15 cellular contexts compared by ENCODE assay signal in genomic region chr22:46588279-46589140, GRCh38. TPM values are rescaled to one million over a fixed set of nuclear protein-coding genes. Genes with fewer than 3 reads are reported as not detected.
DNase-seq lines count a peak whose midpoint lies in the region; ATAC-seq lines count a peak whose summit lies in the region.
"Had no signal": no experiment of that assay in that cellular context is flagged by ENCODE, and none has a peak within 500 bp of the region (broad histone marks: within the 10 kb centered on the region; RNA-seq: fewer than 3 reads in every experiment).

No MANE protein-coding gene starts in this region.

- H3K27ac ChIP-seq in right cardiac atrium (ENCODE audit: low read length), result peak overlapping the region; percentile 78
- H3K27ac ChIP-seq: SJCRH30 had no signal

- no peak for DNase-seq in T-helper 1 cell
- DNase-seq in T-helper 17 cell, result no peak
- peak in 2 of 3 donors; percentile 66 to 87 for DNase-seq in right cardiac atrium
- no peak for DNase-seq in activated naive CD4-positive, alpha-beta T cell treated with anti-CD3 and anti-CD28 coated beads for 36 hours
- DNase-seq in NCI-H226, result no peak
- DNase-seq: 8988T, NCI-H1436 treated with DMSO at 0.1 percent for 48 hours, NCI-H526 treated with DMSO at 0.1 percent for 48 hours, SJCRH30 had no signal

- peak overlapping the region; percentile 21 for H3K4me3 Mint-ChIP-seq in T-helper 1 cell treated with Interleukin-12 subunit alpha and Interleukin-12 subunit beta and Interleukin-4 antibody, amounts not matched to agents 30 μg/mL and 1 μg/mL, for 36 hours
- peak overlapping the region; percentile 82 for H3K4me3 Mint-ChIP-seq in T-helper 17 cell
- H3K4me3 Mint-ChIP-seq in stimulated activated memory B cell treated with anti-CD40 and anti-IgM and Interleukin-4, amounts not matched to agents 10 μg/mL and 1 μg/mL and 100 μg/mL, for 72 hours, result peak overlapping the region; percentile 79
- no peak overlapping the region for H3K4me3 Mint-ChIP-seq in activated naive CD4-positive, alpha-beta T cell treated with anti-CD3 and anti-CD28 coated beads for 36 hours
- H3K4me3 Mint-ChIP-seq: nephron, type B pancreatic cell had no signal

- H3K4me1 ChIP-seq in right cardiac atrium (ENCODE audit: control insufficient read depth, insufficient read depth, low read length), result peaks cover 16% of the 10 kb centered on the region
- H3K4me1 ChIP-seq: SJCRH30 had no signal

- H3K4me1 Mint-ChIP-seq in T-helper 1 cell treated with Interleukin-12 subunit alpha and Interleukin-12 subunit beta and Interleukin-4 antibody, amounts not matched to agents 30 μg/mL and 1 μg/mL, for 36 hours (ENCODE audit: low read depth), result peaks cover 31% of the 10 kb centered on the region
- H3K4me1 Mint-ChIP-seq in T-helper 17 cell, result peaks cover 26% of the 10 kb centered on the region
- H3K4me1 Mint-ChIP-seq in stimulated activated memory B cell treated with anti-CD40 and anti-IgM and Interleukin-4, amounts not matched to agents 10 μg/mL and 1 μg/mL and 100 μg/mL, for 72 hours, result peaks cover 90% of the 10 kb centered on the region
- H3K4me1 Mint-ChIP-seq in activated naive CD4-positive, alpha-beta T cell treated with anti-CD3 and anti-CD28 coated beads for 36 hours (ENCODE audit: low read depth), result peaks cover 32% of the 10 kb centered on the region

- H3K9me3 ChIP-seq in T-helper 17 cell (ENCODE audit: control insufficient read depth, low read length, poor library complexity, severe bottlenecking) (no peaks in the 10 kb centered on the region), right cardiac atrium (ENCODE audit: control insufficient read depth, low read length) (no peaks in the 10 kb centered on the region)
- H3K9me3 ChIP-seq: SJCRH30 had no signal

- no peaks in the 10 kb centered on the region for H3K9me3 Mint-ChIP-seq in T-helper 1 cell treated with Interleukin-12 subunit alpha and Interleukin-12 subunit beta and Interleukin-4 antibody, amounts not matched to agents 30 μg/mL and 1 μg/mL, for 36 hours
- H3K9me3 Mint-ChIP-seq in stimulated activated memory B cell treated with anti-CD40 and anti-IgM and Interleukin-4, amounts not matched to agents 10 μg/mL and 1 μg/mL and 100 μg/mL, for 72 hours, result no peaks in the 10 kb centered on the region
- no peaks in the 10 kb centered on the region for H3K9me3 Mint-ChIP-seq in activated naive CD4-positive, alpha-beta T cell treated with anti-CD3 and anti-CD28 coated beads for 36 hours
- H3K9me3 Mint-ChIP-seq: nephron, type B pancreatic cell had no signal

- intact Hi-C loops in right cardiac atrium (cut with DNase I), result no loop called here
- intact Hi-C loops in activated naive CD4-positive, alpha-beta T cell treated with anti-CD3 and anti-CD28 coated beads for 36 hours (cut with micrococcal nuclease), result loop anchor here (5.0 kb wide), 1 partner anchor 84 kb away; no protein-coding TSS in a partner anchor

- ATAC-seq in T-helper 17 cell, result no peak
- ATAC-seq in right cardiac atrium, result peak; percentile 5 to 34
- no peak for ATAC-seq in stimulated activated memory B cell treated with anti-CD40 and anti-IgM and Interleukin-4, amounts not matched to agents 10 μg/mL and 1 μg/mL and 100 μg/mL, for 72 hours
- no peak for ATAC-seq in HG03159 (IDR thresholded peaks at IDR 0.05; ENCODE audit: unreplicated experiment)

- H3K36me3 Mint-ChIP-seq in T-helper 1 cell treated with Interleukin-12 subunit alpha and Interleukin-12 subunit beta and Interleukin-4 antibody, amounts not matched to agents 30 μg/mL and 1 μg/mL, for 36 hours (ENCODE audit: low read depth), result no peaks in the 10 kb centered on the region
- no peaks in the 10 kb centered on the region for H3K36me3 Mint-ChIP-seq in T-helper 17 cell (ENCODE audit: low read depth)
- H3K36me3 Mint-ChIP-seq in stimulated activated memory B cell treated with anti-CD40 and anti-IgM and Interleukin-4, amounts not matched to agents 10 μg/mL and 1 μg/mL and 100 μg/mL, for 72 hours, result no peaks in the 10 kb centered on the region
- no peaks in the 10 kb centered on the region for H3K36me3 Mint-ChIP-seq in activated naive CD4-positive, alpha-beta T cell treated with anti-CD3 and anti-CD28 coated beads for 36 hours (ENCODE audit: low read depth)

- CTCF ChIA-PET in activated naive CD4-positive, alpha-beta T cell treated with anti-CD3 and anti-CD28 coated beads for 36 hours (lab: Charles Lee), result interaction anchor here (0.6 to 1.0 kb wide), 2 partner anchors 25 to 231 kb away, joined by 3 read pairs; no protein-coding TSS in a partner anchor

- no peaks in the 10 kb centered on the region for H3K27me3 ChIP-seq in right cardiac atrium (ENCODE audit: control insufficient read depth, insufficient read depth)
- H3K27me3 ChIP-seq: SJCRH30 had no signal

- H3K27ac Mint-ChIP-seq in T-helper 1 cell treated with Interleukin-12 subunit alpha and Interleukin-12 subunit beta and Interleukin-4 antibody, amounts not matched to agents 30 μg/mL and 1 μg/mL, for 36 hours, result peak overlapping the region; percentile 52
- H3K27ac Mint-ChIP-seq in T-helper 17 cell, result no peak overlapping the region
- peak overlapping the region; percentile 96 for H3K27ac Mint-ChIP-seq in stimulated activated memory B cell treated with anti-CD40 and anti-IgM and Interleukin-4, amounts not matched to agents 10 μg/mL and 1 μg/mL and 100 μg/mL, for 72 hours
- H3K27ac Mint-ChIP-seq in activated naive CD4-positive, alpha-beta T cell treated with anti-CD3 and anti-CD28 coated beads for 36 hours, result no peak overlapping the region
- H3K27ac Mint-ChIP-seq: type B pancreatic cell had no signal

- WGBS in right cardiac atrium, result 71% methylated on average over 29 of the region's 29 CpGs

- no peaks in the 10 kb centered on the region for H3K27me3 Mint-ChIP-seq in T-helper 1 cell treated with Interleukin-12 subunit alpha and Interleukin-12 subunit beta and Interleukin-4 antibody, amounts not matched to agents 30 μg/mL and 1 μg/mL, for 36 hours (ENCODE audit: low read depth)
- no peaks in the 10 kb centered on the region for H3K27me3 Mint-ChIP-seq in T-helper 17 cell
- no peaks in the 10 kb centered on the region for H3K27me3 Mint-ChIP-seq in stimulated activated memory B cell treated with anti-CD40 and anti-IgM and Interleukin-4, amounts not matched to agents 10 μg/mL and 1 μg/mL and 100 μg/mL, for 72 hours
- no peaks in the 10 kb centered on the region for H3K27me3 Mint-ChIP-seq in activated naive CD4-positive, alpha-beta T cell treated with anti-CD3 and anti-CD28 coated beads for 36 hours (ENCODE audit: low read depth)
- H3K27me3 Mint-ChIP-seq: type B pancreatic cell had no signal

- H3K4me3 ChIP-seq in right cardiac atrium (ENCODE audit: low read length), result no peak overlapping the region
- H3K4me3 ChIP-seq: SJCRH30, smooth muscle cell had no signal

RNA-seq across cellular contexts. Expression of gene GRAMD4, which starts 31.7 kb away (rescaled TPM):
- total RNA-seq in T-helper 17 cell (10 to 100 TPM; 14.2 to 14.5 TPM), right cardiac atrium (100 to 1,000 TPM in 1 of 4 donors, 10 to 100 TPM in 3; 74.3 to 106 (median 88.5) TPM)
- 31.6 TPM for polyA plus RNA-seq in right cardiac atrium
- 10 to 100 TPM; 34.3 to 35.4 TPM for total RNA-seq in activated naive CD4-positive, alpha-beta T cell treated with anti-CD3 and anti-CD28 coated beads for 36 hours

RNA-seq across cellular contexts. Expression of gene CELSR1, which starts 51.1 kb away (rescaled TPM):
- total RNA-seq in T-helper 17 cell (1 to 10 TPM; 3.0 to 6.0 TPM), right cardiac atrium (1 to 10 TPM; 5.5 to 7.9 (median 6.5) TPM)
- polyA plus RNA-seq in right cardiac atrium, result 5.6 TPM
- total RNA-seq in activated naive CD4-positive, alpha-beta T cell treated with anti-CD3 and anti-CD28 coated beads for 36 hours, result under 1 TPM; 0.17 to 0.25 TPM
- total RNA-seq: SJCRH30 had no signal

Comparison
In these comparisons a context has a peak if more than half of its experiments do, and no peak if none do; other contexts are left out.
1. H3K27ac Mint-ChIP-seq: peak in T-helper 1 cell treated with Interleukin-12 subunit alpha and Interleukin-12 subunit beta and Interleukin-4 antibody, amounts not matched to agents 30 μg/mL and 1 μg/mL, for 36 hours (single experiment) and stimulated activated memory B cell treated with anti-CD40 and anti-IgM and Interleukin-4, amounts not matched to agents 10 μg/mL and 1 μg/mL and 100 μg/mL, for 72 hours (single experiment); none in T-helper 17 cell (single experiment) and activated naive CD4-positive, alpha-beta T cell treated with anti-CD3 and anti-CD28 coated beads for 36 hours (single experiment).
2. DNase-seq: peak in right cardiac atrium (2 of 3); none in T-helper 1 cell (0 of 5), T-helper 17 cell (0 of 3), activated naive CD4-positive, alpha-beta T cell treated with anti-CD3 and anti-CD28 coated beads for 36 hours (single experiment) and NCI-H226 (single experiment).
3. ATAC-seq: peak in right cardiac atrium (2 of 2); none in T-helper 17 cell (single experiment), stimulated activated memory B cell treated with anti-CD40 and anti-IgM and Interleukin-4, amounts not matched to agents 10 μg/mL and 1 μg/mL and 100 μg/mL, for 72 hours (single experiment) and HG03159 (single experiment).